In genomic region chr19:51338563-51339312, GRCh38 we compare ENCODE assay signal across 8 cellular contexts. TPM values are rescaled to one million over a fixed set of nuclear protein-coding genes. Genes with fewer than 3 reads are reported as not detected.
A peak's percentile ranks its signal among the peaks of the same experiment; 100 is the strongest.
DNase-seq lines count a peak whose midpoint lies in the region; ATAC-seq lines count a peak whose summit lies in the region.

No MANE protein-coding gene starts in this region.

- ATAC-seq in GM18502 (IDR thresholded peaks at IDR 0.05; ENCODE audit: poor library complexity, unreplicated experiment) (peak; percentile 59), HG03039 (IDR thresholded peaks at IDR 0.05; ENCODE audit: unreplicated experiment) (peak; percentile 40), memory B cell (ENCODE audit: low read depth) (peak; percentile 70)

- H3K9me3 Mint-ChIP-seq in memory B cell, result no peaks in the 10 kb centered on the region

- no peaks in the 10 kb centered on the region for H3K9me3 ChIP-seq in effector memory CD4-positive, alpha-beta T cell (ENCODE audit: control insufficient read depth, low read length)

- peak overlapping the region; percentile 68 for H3K4me3 ChIP-seq in effector memory CD4-positive, alpha-beta T cell (ENCODE audit: insufficient read depth, low read depth, low read length, poor library complexity, severe bottlenecking)

- peaks cover 15% of the 10 kb centered on the region for H3K4me1 ChIP-seq in effector memory CD4-positive, alpha-beta T cell (ENCODE audit: control insufficient read depth, insufficient read depth, low read length, poor library complexity, severe bottlenecking)

- peaks cover 24% of the 10 kb centered on the region for H3K4me1 Mint-ChIP-seq in memory B cell

- H3K27ac Mint-ChIP-seq in memory B cell, result peak overlapping the region; percentile 53

- H3K27me3 ChIP-seq in effector memory CD4-positive, alpha-beta T cell (replicated peaks; ENCODE audit: control insufficient read depth, insufficient read depth, low read length, poor library complexity, severe bottlenecking), result no peaks in the 10 kb centered on the region

- DNase-seq in A172 (ENCODE audit: low spot score) (peak; percentile 46), NCI-H82 (lab: John Stamatoyannopoulos, UW) (peak; percentile 85), memory B cell (ENCODE audit: low spot score in 2 of 2) (peak; percentile 86 to 92)
- peak; percentile 55 to 77 for DNase-seq in activated CD8-positive, alpha-beta memory T cell treated with anti-CD3 and anti-CD28 coated beads for 1 hour (ENCODE audit: extremely low read depth in 1 of 2, low read depth in 1 of 2)
- peak; percentile 64 to 72 (median 70) for DNase-seq in effector memory CD4-positive, alpha-beta T cell
- peak; percentile 79 to 92 (median 81) for DNase-seq in stimulated activated CD4-positive, alpha-beta T cell treated with anti-CD3 and anti-CD28 coated beads, TNF-alpha, amount 100 ng/mL, for 48 hours (ENCODE audit: low read depth in 3 of 3)

- H3K4me3 Mint-ChIP-seq in memory B cell, result peak overlapping the region; percentile 98

- H3K27me3 Mint-ChIP-seq in memory B cell, result no peaks in the 10 kb centered on the region

- H3K36me3 Mint-ChIP-seq in memory B cell, result peaks cover 2% of the 10 kb centered on the region

- H3K36me3 ChIP-seq in effector memory CD4-positive, alpha-beta T cell (ENCODE audit: control insufficient read depth, insufficient read depth, low read length), result no peaks in the 10 kb centered on the region

- peak overlapping the region; percentile 2 for H3K27ac ChIP-seq in effector memory CD4-positive, alpha-beta T cell (ENCODE audit: insufficient read depth, low read length, poor library complexity, severe bottlenecking)

RNA-seq across cellular contexts. Expression of gene VSIG10L, which starts 3.2 kb away (rescaled TPM):
- total RNA-seq in A172 (2014; rRNA removed; shearing (Covaris generic)), result 0.31 and 0.79 TPM in 2 replicates

RNA-seq across cellular contexts. Expression of gene IGLON5, which starts 27.3 kb away (rescaled TPM):
- not detected in 2 replicates for total RNA-seq in A172 (2014; rRNA removed; shearing (Covaris generic))

RNA-seq across cellular contexts. Expression of gene ETFB, which starts 27.4 kb away (rescaled TPM):
- 48.5 and 50.3 TPM in 2 replicates for total RNA-seq in A172 (2014; rRNA removed; shearing (Covaris generic))

RNA-seq across cellular contexts. Expression of gene CLDND2, which starts 30.1 kb away (rescaled TPM):
- total RNA-seq in A172 (2014; rRNA removed; shearing (Covaris generic)), result not detected in 2 replicates

RNA-seq across cellular contexts. Expression of gene NKG7, which starts 33.7 kb away (rescaled TPM):
- not detected in 2 replicates for total RNA-seq in A172 (2014; rRNA removed; shearing (Covaris generic))

Comparison
In these comparisons a context has a peak if more than half of its experiments do, and no peak if none do; other contexts are left out.
1. Peak in every context shown above with its lines: DNase-seq, ATAC-seq, H3K4me3 ChIP-seq and H3K27ac ChIP-seq.